In genomic region chr17:74200112-74200511, GRCh38 we compare ENCODE assay signal across 11 cellular contexts. TPM values are rescaled to one million over a fixed set of nuclear protein-coding genes. Genes with fewer than 3 reads are reported as not detected.
DNase-seq lines count a peak whose midpoint lies in the region; ATAC-seq, FAIRE-seq and TF ChIP-seq lines count a peak whose summit lies in the region.
"Had no signal": no experiment of that assay in that cellular context is flagged by ENCODE, and none has a peak within 500 bp of the region (broad histone marks: within the 10 kb centered on the region; RNA-seq: fewer than 3 reads in every experiment).

No MANE protein-coding gene starts in this region.

- no peak overlapping the region for H2AFZ ChIP-seq in HepG2 (ENCODE audit: low read length)

- H3K4me2 ChIP-seq in HepG2 (ENCODE audit: low read depth, low read length) (peak overlapping the region; percentile 78; the same call in 1 of the 2 replicates), mesendoderm (ENCODE audit: low read length) (no peak overlapping the region)

- H3K56ac ChIP-seq in mesendoderm (ENCODE audit: low read length) = no peak overlapping the region

- no peak for FAIRE-seq in HepG2 (lab: Jason Lieb, UNC)

- peaks cover 25 to 79% of the 10 kb centered on the region in 2 experiments for H3K27me3 ChIP-seq in HepG2 (ENCODE audit: control insufficient read depth in 1 of 2, insufficient read depth in 2 of 2, low read length in 2 of 2)
- H3K27me3 ChIP-seq in right lobe of liver = no peaks in the 10 kb centered on the region
- no peaks in the 10 kb centered on the region for H3K27me3 ChIP-seq in mesendoderm (ENCODE audit: insufficient read depth, low read length, poor library complexity)

- H3K27ac ChIP-seq in HepG2 (ENCODE audit: extremely low read length, insufficient read depth, low read length) (no peak overlapping the region), right lobe of liver (no peak overlapping the region), mesendoderm (ENCODE audit: low read depth, low read length) (no peak overlapping the region)
- H3K27ac ChIP-seq: HL-60 had no signal

- peak overlapping the region; percentile 39 for H3K4me3 Mint-ChIP-seq in WTC11
- peak overlapping the region in 1 of 10 donors; percentile 10 for H3K4me3 Mint-ChIP-seq in naive thymus-derived CD8-positive, alpha-beta T cell

- H3K36me3 ChIP-seq in HepG2 (replicated peaks in 1 of 2; ENCODE audit: control insufficient read depth in 1 of 2, insufficient read depth in 2 of 2, low read length in 2 of 2) (peaks cover 2 to 4% of the 10 kb centered on the region in 2 experiments), right lobe of liver (peaks cover 0 to 3% (median 0%) of the 10 kb centered on the region in 4 donors), mesendoderm (ENCODE audit: control insufficient read depth, insufficient read depth, low read length) (peaks cover 2% of the 10 kb centered on the region)

- H3K36me3 Mint-ChIP-seq in WTC11 = peaks cover 13% of the 10 kb centered on the region
- H3K36me3 Mint-ChIP-seq in naive thymus-derived CD8-positive, alpha-beta T cell = peaks cover 4 to 13% (median 4%) of the 10 kb centered on the region in 3 donors

- peaks cover 6% of the 10 kb centered on the region for H3K4me1 ChIP-seq in HepG2 (ENCODE audit: insufficient read depth, low read length)
- H3K4me1 ChIP-seq in right lobe of liver = peaks cover 0 to 17% (median 7%) of the 10 kb centered on the region in 4 donors
- peaks cover 1% of the 10 kb centered on the region for H3K4me1 ChIP-seq in mesendoderm (ENCODE audit: control insufficient read depth, low read depth, low read length)

- no peak overlapping the region for H2BK120ac ChIP-seq in mesendoderm (ENCODE audit: low read depth, low read length)

- H4K20me1 ChIP-seq in HepG2 (ENCODE audit: insufficient read depth, low read length) = peaks cover 15% of the 10 kb centered on the region

- peaks cover 17% of the 10 kb centered on the region for H3K79me2 ChIP-seq in HepG2 (ENCODE audit: insufficient read depth, low read length)
- H3K79me2 ChIP-seq in mesendoderm (ENCODE audit: control insufficient read depth, insufficient read depth, low read length) = peaks cover 15% of the 10 kb centered on the region

- TF ChIP-seq EP300 in HepG2 (IDR thresholded peaks at IDR 0.05; ENCODE audit: low read depth in 2 of 2, low read length in 2 of 2) (no peak), HepG2 (CRISPR knock-in tag; IDR thresholded peaks at IDR 0.05; ENCODE audit: borderline replicate concordance) (no peak)

- no peak overlapping the region for H4K5ac ChIP-seq in mesendoderm (ENCODE audit: low read length)

- POLR2A ChIA-PET in HepG2 (lab: Yijun Ruan, JAX) = interaction anchor here (1.0 to 1.5 kb wide), 2 partner anchors 8 to 110 kb away, joined by 3 to 5 read pairs; no protein-coding TSS in a partner anchor
- POLR2A ChIA-PET in WTC11 (lab: Charles Lee) = interaction anchor here (0.6 to 1.4 kb wide), 3 partner anchors 8 to 82 kb away, joined by 3 to 4 read pairs (median 3); no protein-coding TSS in a partner anchor
- POLR2A ChIA-PET in naive thymus-derived CD8-positive, alpha-beta T cell (lab: Charles Lee) = interaction anchor here (1.7 kb wide), 1 partner anchor 608 kb away, joined by 5 read pairs; no protein-coding TSS in a partner anchor

- H3K4me1 Mint-ChIP-seq in WTC11 = peaks cover 21% of the 10 kb centered on the region
- peaks cover 12 to 22% (median 18%) of the 10 kb centered on the region in 4 donors for H3K4me1 Mint-ChIP-seq in naive thymus-derived CD8-positive, alpha-beta T cell

- peaks cover 24% of the 10 kb centered on the region for H3K27me3 Mint-ChIP-seq in WTC11 (ENCODE audit: low read depth)
- H3K27me3 Mint-ChIP-seq in naive thymus-derived CD8-positive, alpha-beta T cell = peaks cover 6 to 61% (median 19%) of the 10 kb centered on the region in 5 donors

- H2BK5ac ChIP-seq in mesendoderm (ENCODE audit: low read length) = no peak overlapping the region

- no peaks in the 10 kb centered on the region for H3K9me3 ChIP-seq in HepG2 (ENCODE audit: low read length)
- H3K9me3 ChIP-seq in right lobe of liver = no peaks in the 10 kb centered on the region

- no peak overlapping the region for H3K4ac ChIP-seq in mesendoderm (ENCODE audit: low read depth, low read length)

- H3K9me3 Mint-ChIP-seq in WTC11 = no peaks in the 10 kb centered on the region
- no peaks in the 10 kb centered on the region for H3K9me3 Mint-ChIP-seq in naive thymus-derived CD8-positive, alpha-beta T cell

- DNase-seq in HepG2 (ENCODE audit: low spot score) (no peak), right lobe of liver (no peak), WTC11 (ENCODE audit: low spot score) (no peak), mesendoderm (no peak), KBM-7 (no peak)
- no peak for DNase-seq in activated CD4-positive, CD25-positive, alpha-beta regulatory T cell treated with anti-CD3 and anti-CD28 coated beads, Interleukin-2, amount 50 U/mL, for 72 hours
- no peak for DNase-seq in naive thymus-derived CD8-positive, alpha-beta T cell
- DNase-seq: NCI-H1105, NCI-H2029, NCI-H446 treated with DMSO at 0.1 percent for 48 hours had no signal

- H3K79me1 ChIP-seq in mesendoderm (ENCODE audit: low read length) = peaks cover 1% of the 10 kb centered on the region

- H2AK5ac ChIP-seq in mesendoderm (ENCODE audit: low read length) = no peak overlapping the region

- no peak overlapping the region; a peak in 1 of 6 replicates for H3K4me3 ChIP-seq in HepG2 (replicated peaks in 1 of 3; ENCODE audit: insufficient read depth in 1 of 3, low read depth in 2 of 3, low read length in 3 of 3)
- no peak overlapping the region for H3K4me3 ChIP-seq in right lobe of liver
- no peak overlapping the region for H3K4me3 ChIP-seq in mesendoderm (ENCODE audit: low read length)

- in situ Hi-C loops in HepG2 (cut with HindIII; ENCODE audit: extremely low pct_ligation_motif_present, low pct_unique_long_range_greater_than_20kb) (no loop called here), KBM-7 (cut with MboI; ENCODE audit: low pct_unique_long_range_greater_than_20kb, low sequenced_read_pairs) (no loop called here)

- no TSS peak for BruUV-seq in HepG2 (replicated peaks; lab: Mats Ljungman, UMichigan)

- TF ChIP-seq CTCF in HepG2 (CRISPR knock-in tag; IDR thresholded peaks at IDR 0.05) (no peak), right lobe of liver (IDR thresholded peaks at IDR 0.05) (no peak), WTC11 (IDR thresholded peaks at IDR 0.05) (no peak)

- no peak for ATAC-seq in HepG2
- no peak for ATAC-seq in right lobe of liver
- no peak for ATAC-seq in WTC11
- ATAC-seq in naive thymus-derived CD8-positive, alpha-beta T cell = no peak

- CTCF ChIA-PET in HepG2 (lab: Yijun Ruan, JAX; ENCODE audit: low intra/inter-chr PET ratio, low total read pairs) = interaction anchor here (1.2 to 1.9 kb wide), 2 partner anchors 110 to 201 kb away, joined by 3 to 16 read pairs; no protein-coding TSS in a partner anchor
- CTCF ChIA-PET in WTC11 (lab: Charles Lee) = interaction anchor here (0.5 to 3.5 kb wide), 87 partner anchors 9 to 968 kb away, joined by 3 to 99 read pairs (median 5); partner anchors contain the start of genes BTBD17, DNAI2, SDK2 and TTYH2

- no peak overlapping the region for H3K23ac ChIP-seq in mesendoderm (ENCODE audit: low read length)

- H3K18ac ChIP-seq in mesendoderm (ENCODE audit: low read length) = no peak overlapping the region

- H2BK15ac ChIP-seq in mesendoderm (replicated peaks; ENCODE audit: low read depth) = no peak overlapping the region

- TF ChIP-seq POLR2A in HepG2 (IDR thresholded peaks at IDR 0.05; ENCODE audit: insufficient read depth in 1 of 2, low read depth in 2 of 2, low read length in 2 of 2) = no peak
- no peak for TF ChIP-seq POLR2A in right lobe of liver (IDR thresholded peaks at IDR 0.05)

- H3K27ac Mint-ChIP-seq in WTC11 = no peak overlapping the region
- no peak overlapping the region for H3K27ac Mint-ChIP-seq in naive thymus-derived CD8-positive, alpha-beta T cell

- intact Hi-C loops in HepG2 (cut with micrococcal nuclease; ENCODE audit: unreplicated experiment) = loop anchor here (10.0 kb wide), 2 partner anchors 255 to 405 kb away; no protein-coding TSS in a partner anchor
- intact Hi-C loops in right lobe of liver (cut with DNase I) = no loop called here

- WGBS in HepG2 (ENCODE audit: low lambda C conversion rate) = 20% methylated on average over 9 of the region's 10 CpGs
- WGBS in right lobe of liver (ENCODE audit: insufficient coverage, low coverage, low lambda C conversion rate, missing lambda C conversion rate) = 35% methylated on average over 7 of the region's 10 CpGs
- WGBS in mesendoderm (ENCODE audit: extremely low coverage, insufficient coverage, low lambda C conversion rate) = no CpG with 5 or more reads among the region's 10 CpGs

- no peak for TF ChIP-seq RAD21 in HepG2 (CRISPR knock-in tag; IDR thresholded peaks at IDR 0.05)

- H4K8ac ChIP-seq in mesendoderm (ENCODE audit: low read depth, low read length) = no peak overlapping the region

- H3K9ac ChIP-seq in HepG2 (ENCODE audit: insufficient read depth, low read depth, low read length) = no peak overlapping the region
- H3K9ac ChIP-seq in mesendoderm (ENCODE audit: low read length) = peak overlapping the region; percentile 64

RNA-seq across cellular contexts. Expression of gene RPL38, which starts 3.4 kb away (rescaled TPM):
- total RNA-seq in HepG2 (2016; rRNA removed; fragmentation: Illumina TruSeq; extraction: Trizol) (2,370 and 2,621 TPM in 2 replicates), right lobe of liver (100 to 1,000 TPM; 161 to 313 (median 282) TPM), WTC11 (2021) (1,170 to 1,273 TPM (median 1,266 TPM) in 3 replicates)
- total RNA-seq in HepG2 (2016; cell fraction: cytosol; rRNA removed; fragmentation: Illumina TruSeq; extraction: Trizol; ENCODE audit: low read depth) = 2,846 and 3,171 TPM in 2 replicates
- 2,344 and 2,494 TPM in 2 replicates for total RNA-seq in HepG2 (2016; cell fraction: insoluble cytoplasmic fraction; rRNA removed; fragmentation: Illumina TruSeq; extraction: Trizol)
- total RNA-seq in HepG2 (2016; cell fraction: membrane; rRNA removed; fragmentation: Illumina TruSeq; extraction: Trizol) = 4,564 and 4,636 TPM in 2 replicates
- 746 and 817 TPM in 2 replicates for total RNA-seq in HepG2 (2016; cell fraction: nucleus; rRNA removed; fragmentation: Illumina TruSeq; extraction: Trizol)
- polyA plus RNA-seq in HepG2 (2011; rRNA removed) = 2,077 and 2,372 TPM in 2 replicates
- 407 and 1,119 TPM in 2 replicates for polyA plus RNA-seq in HepG2 (2011; cell fraction: cytosol; rRNA removed)
- polyA plus RNA-seq in HepG2 (2011; cell fraction: nucleus; rRNA removed) = 463 and 488 TPM in 2 replicates
- polyA plus RNA-seq in HepG2 (2012) = 4,774 and 5,492 TPM in 2 replicates
- polyA plus RNA-seq in HepG2 (2016; cell fraction: cytosol; fragmentation: Illumina TruSeq; extraction: Trizol; ENCODE audit: low read depth) = 3,783 and 3,983 TPM in 2 replicates
- polyA plus RNA-seq in HepG2 (2016; cell fraction: insoluble cytoplasmic fraction; fragmentation: Illumina TruSeq; extraction: Trizol; ENCODE audit: low read depth) = 2,521 and 2,667 TPM in 2 replicates
- polyA plus RNA-seq in HepG2 (2016; cell fraction: membrane; fragmentation: Illumina TruSeq; extraction: Trizol; ENCODE audit: low read depth) = 4,834 and 4,888 TPM in 2 replicates
- 1,405 and 1,472 TPM in 2 replicates for polyA plus RNA-seq in HepG2 (2016; cell fraction: nucleus; fragmentation: Illumina TruSeq; extraction: Trizol; ENCODE audit: insufficient read depth, low read depth)
- 264 and 339 TPM in 2 replicates for polyA minus RNA-seq in HepG2 (2011; rRNA and poly(A)+ RNA removed; ENCODE audit: low replicate concordance)
- 484 and 523 TPM in 2 replicates for polyA minus RNA-seq in HepG2 (2011; cell fraction: cytosol; rRNA and poly(A)+ RNA removed)
- polyA minus RNA-seq in HepG2 (2011; cell fraction: nucleus; rRNA and poly(A)+ RNA removed) = 268 and 368 TPM in 2 replicates
- 4,842 TPM for polyA plus RNA-seq in mesendoderm (2013, experiment 1 of 2)
- polyA plus RNA-seq in mesendoderm (2013, experiment 2 of 2) = 4,757 TPM
- 1,000 to 10,000 TPM; 2,061 to 2,154 TPM for total RNA-seq in naive thymus-derived CD8-positive, alpha-beta T cell
- polyA plus RNA-seq in naive thymus-derived CD8-positive, alpha-beta T cell = 1,000 to 10,000 TPM; 2,282 to 2,688 (median 2,624) TPM

RNA-seq across cellular contexts. Expression of gene TTYH2, which starts 13.3 kb away (rescaled TPM):
- total RNA-seq in HepG2 (2016; rRNA removed; fragmentation: Illumina TruSeq; extraction: Trizol) = 0.32 and 0.77 TPM in 2 replicates
- total RNA-seq in HepG2 (2016; cell fraction: cytosol; rRNA removed; fragmentation: Illumina TruSeq; extraction: Trizol; ENCODE audit: low read depth) = 0.09 and 0.20 TPM in 2 replicates
- total RNA-seq in HepG2 (2016; cell fraction: insoluble cytoplasmic fraction; rRNA removed; fragmentation: Illumina TruSeq; extraction: Trizol) = 0.56 and 0.83 TPM in 2 replicates
- total RNA-seq in HepG2 (2016; cell fraction: membrane; rRNA removed; fragmentation: Illumina TruSeq; extraction: Trizol) = 0.56 and 0.76 TPM in 2 replicates
- 0.72 and 1.6 TPM in 2 replicates for total RNA-seq in HepG2 (2016; cell fraction: nucleus; rRNA removed; fragmentation: Illumina TruSeq; extraction: Trizol)
- polyA plus RNA-seq in HepG2 (2011; rRNA removed) = 0.96 and 1.6 TPM in 2 replicates
- 0.88 and 1.1 TPM in 2 replicates for polyA plus RNA-seq in HepG2 (2011; cell fraction: cytosol; rRNA removed)
- 1.7 and 2.0 TPM in 2 replicates for polyA plus RNA-seq in HepG2 (2011; cell fraction: nucleus; rRNA removed)
- 0.34 and 1.0 TPM in 2 replicates for polyA plus RNA-seq in HepG2 (2012)
- 0.05 and 0.17 TPM in 2 replicates for polyA plus RNA-seq in HepG2 (2016; cell fraction: cytosol; fragmentation: Illumina TruSeq; extraction: Trizol; ENCODE audit: low read depth)
- polyA plus RNA-seq in HepG2 (2016; cell fraction: insoluble cytoplasmic fraction; fragmentation: Illumina TruSeq; extraction: Trizol; ENCODE audit: low read depth) = 0.27 and 0.61 TPM in 2 replicates
- 0.23 and 0.50 TPM in 2 replicates for polyA plus RNA-seq in HepG2 (2016; cell fraction: membrane; fragmentation: Illumina TruSeq; extraction: Trizol; ENCODE audit: low read depth)
- polyA plus RNA-seq in HepG2 (2016; cell fraction: nucleus; fragmentation: Illumina TruSeq; extraction: Trizol; ENCODE audit: insufficient read depth, low read depth) = 1.9 and 2.0 TPM in 2 replicates
- polyA minus RNA-seq in HepG2 (2011; rRNA and poly(A)+ RNA removed; ENCODE audit: low replicate concordance) = 3.4 and 3.8 TPM in 2 replicates
- polyA minus RNA-seq in HepG2 (2011; cell fraction: cytosol; rRNA and poly(A)+ RNA removed) = 0.18 and 0.89 TPM in 2 replicates
- 0.52 and 1.1 TPM in 2 replicates for polyA minus RNA-seq in HepG2 (2011; cell fraction: nucleus; rRNA and poly(A)+ RNA removed)
- total RNA-seq in right lobe of liver = 1 to 10 TPM in 3 of 6 experiments, under 1 TPM in 3; 0.60 to 1.8 (median 1.3) TPM
- 3.5 to 5.1 TPM (median 4.5 TPM) in 3 replicates for total RNA-seq in WTC11 (2021)
- 1.2 TPM for polyA plus RNA-seq in mesendoderm (2013, experiment 1 of 2)
- 1.1 TPM for polyA plus RNA-seq in mesendoderm (2013, experiment 2 of 2)
- 1 to 10 TPM; 7.5 to 9.6 TPM for total RNA-seq in naive thymus-derived CD8-positive, alpha-beta T cell
- polyA plus RNA-seq in naive thymus-derived CD8-positive, alpha-beta T cell = 1 to 10 TPM in 2 of 3 donors, under 1 TPM in 1; 0.57 to 2.2 (median 1.8) TPM
